ENCODE assay signal across 12 cellular contexts in the genomic region with DNA sequence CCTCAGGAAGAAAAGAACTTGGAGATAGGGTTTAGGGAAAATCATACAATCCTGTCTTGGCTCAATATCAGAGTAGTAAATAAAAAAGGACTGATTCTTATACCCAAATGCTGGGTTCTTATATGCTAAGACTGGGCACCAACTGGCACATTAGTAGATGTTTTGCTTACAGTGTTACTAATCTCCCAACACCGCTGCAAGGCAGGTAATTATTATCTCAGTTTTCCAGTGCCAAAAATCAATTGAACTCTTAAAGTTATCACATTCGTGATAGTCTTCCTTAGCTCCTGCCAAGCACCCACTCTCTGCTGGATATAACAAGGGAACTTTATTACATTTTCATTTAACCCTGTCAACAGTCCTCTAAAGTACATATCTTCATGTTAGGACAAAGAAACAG. TPM values are rescaled to one million over a fixed set of nuclear protein-coding genes. Genes with fewer than 3 reads are reported as not detected.
DNase-seq lines count a peak whose midpoint lies in the region; ATAC-seq and TF ChIP-seq lines count a peak whose summit lies in the region.
"Had no signal": no experiment of that assay in that cellular context is flagged by ENCODE, and none has a peak within 500 bp of the region (broad histone marks: within the 10 kb centered on the region; RNA-seq: fewer than 3 reads in every experiment).

No MANE protein-coding gene starts in this region.

- WGBS in gastroesophageal sphincter (ENCODE audit: low coverage in 1 of 2), 2 donors: 16 to 20% methylated on average over 2 of the region's 2 CpGs
- WGBS in sigmoid colon, 2 donors: 9 to 45% methylated on average over 2 of the region's 2 CpGs

- TF ChIP-seq CTCF in C4-2B (conservative IDR thresholded peaks at IDR 0.05): no peak
- no peak for TF ChIP-seq CTCF in gastroesophageal sphincter (IDR thresholded peaks at IDR 0.05)
- TF ChIP-seq CTCF in sigmoid colon (IDR thresholded peaks at IDR 0.05): no peak

- H3K27me3 Mint-ChIP-seq in T-cell: no peaks in the 10 kb centered on the region

- intact Hi-C loops in sigmoid colon (cut with DNase I): loop anchor here (2.0 kb wide), 1 partner anchor 103 kb away; no protein-coding TSS in a partner anchor

- H3K4me1 ChIP-seq in gastroesophageal sphincter: peaks cover 2 to 72% (median 8%) of the 10 kb centered on the region in 3 donors
- H3K4me1 ChIP-seq in sigmoid colon: peaks cover 0 to 55% (median 45%) of the 10 kb centered on the region in 4 donors

- H3K9me3 ChIP-seq in gastroesophageal sphincter: no peaks in the 10 kb centered on the region
- H3K9me3 ChIP-seq in sigmoid colon: no peaks in the 10 kb centered on the region

- H3K4me3 ChIP-seq in gastroesophageal sphincter (peak overlapping the region; percentile 76 to 96), sigmoid colon (peak overlapping the region; percentile 64 to 80 (median 72))

- no peak overlapping the region for H3K27ac Mint-ChIP-seq in T-cell
- H3K27ac Mint-ChIP-seq: activated T-helper 1 cell treated with anti-CD3 and anti-CD28 coated beads, Interleukin-12 subunit alpha, Interleukin-12 subunit beta, Interleukin-2, Interleukin-4 antibody, amounts not matched to agents 30 ng/mL and 10 ng/mL and 1 ng/mL, durations not matched to agents 14 hours and 24 hours and 36 hours had no signal

- no peaks in the 10 kb centered on the region for H3K36me3 Mint-ChIP-seq in T-cell

- no peaks in the 10 kb centered on the region for H3K9me3 Mint-ChIP-seq in T-cell
- H3K9me3 Mint-ChIP-seq: activated T-helper 1 cell treated with anti-CD3 and anti-CD28 coated beads, Interleukin-12 subunit alpha, Interleukin-12 subunit beta, Interleukin-2, Interleukin-4 antibody, amounts not matched to agents 30 ng/mL and 10 ng/mL and 1 ng/mL, durations not matched to agents 14 hours and 24 hours and 36 hours had no signal

- H3K4me3 Mint-ChIP-seq in T-cell: peak overlapping the region in 2 of 3 donors; percentile 15 to 44
- H3K4me3 Mint-ChIP-seq: activated T-helper 1 cell treated with anti-CD3 and anti-CD28 coated beads, Interleukin-12 subunit alpha, Interleukin-12 subunit beta, Interleukin-2, Interleukin-4 antibody, amounts not matched to agents 30 ng/mL and 10 ng/mL and 1 ng/mL, durations not matched to agents 14 hours and 24 hours and 36 hours had no signal

- TF ChIP-seq POLR2A in gastroesophageal sphincter (IDR thresholded peaks at IDR 0.05): no peak
- no peak for TF ChIP-seq POLR2A in sigmoid colon (IDR thresholded peaks at IDR 0.05)

- TF ChIP-seq EP300 in gastroesophageal sphincter (IDR thresholded peaks at IDR 0.05) (no peak), sigmoid colon (IDR thresholded peaks at IDR 0.05) (no peak)

- no peak for ATAC-seq in T-cell (replicated peaks in 1 of 4)
- no peak for ATAC-seq in gastroesophageal sphincter
- no peak for ATAC-seq in GM21381 (IDR thresholded peaks at IDR 0.05; ENCODE audit: unreplicated experiment)

- DNase-seq in T-cell (no peak), sigmoid colon (no peak), hippocampal formation (lab: John Stamatoyannopoulos, UW) (no peak), T1000 (lab: John Stamatoyannopoulos, UW) (no peak), NCI-H226 (no peak)
- DNase-seq: COR-L47, NCI-H1694 treated with DMSO at 0.1 percent for 48 hours, T-helper 1 cell had no signal

- POLR2A ChIA-PET in T-cell (lab: Charles Lee): no interaction called here

- H3K36me3 ChIP-seq in gastroesophageal sphincter: peaks cover 0 to 32% of the 10 kb centered on the region in 2 donors
- peaks cover 8 to 29% (median 11%) of the 10 kb centered on the region in 4 donors for H3K36me3 ChIP-seq in sigmoid colon

- H3K27ac ChIP-seq in C4-2B (peak overlapping the region; percentile 66), gastroesophageal sphincter (peak overlapping the region in 3 of 4 donors; percentile 55 to 92 (median 92)), sigmoid colon (peak overlapping the region; percentile 87 to 93 (median 90))

- CTCF ChIA-PET in T-cell (lab: Charles Lee): no interaction called here

- peaks cover 20 to 38% (median 30%) of the 10 kb centered on the region in 3 donors for H3K4me1 Mint-ChIP-seq in T-cell

- no peaks in the 10 kb centered on the region for H3K27me3 ChIP-seq in gastroesophageal sphincter
- H3K27me3 ChIP-seq in sigmoid colon: no peaks in the 10 kb centered on the region

RNA-seq across cellular contexts. Expression of a gene that starts 25.0 kb away (rescaled TPM):
- total RNA-seq in T-cell (not detected), gastroesophageal sphincter (not detected), sigmoid colon (not detected)
- polyA plus RNA-seq in sigmoid colon: not detected
- total RNA-seq: activated T-helper 1 cell treated with anti-CD3 and anti-CD28 coated beads, Interleukin-12 subunit alpha, Interleukin-12 subunit beta, Interleukin-2, Interleukin-4 antibody, amounts not matched to agents 30 ng/mL and 10 ng/mL and 1 ng/mL, durations not matched to agents 14 hours and 24 hours and 36 hours had no signal
